In the genomic region with DNA sequence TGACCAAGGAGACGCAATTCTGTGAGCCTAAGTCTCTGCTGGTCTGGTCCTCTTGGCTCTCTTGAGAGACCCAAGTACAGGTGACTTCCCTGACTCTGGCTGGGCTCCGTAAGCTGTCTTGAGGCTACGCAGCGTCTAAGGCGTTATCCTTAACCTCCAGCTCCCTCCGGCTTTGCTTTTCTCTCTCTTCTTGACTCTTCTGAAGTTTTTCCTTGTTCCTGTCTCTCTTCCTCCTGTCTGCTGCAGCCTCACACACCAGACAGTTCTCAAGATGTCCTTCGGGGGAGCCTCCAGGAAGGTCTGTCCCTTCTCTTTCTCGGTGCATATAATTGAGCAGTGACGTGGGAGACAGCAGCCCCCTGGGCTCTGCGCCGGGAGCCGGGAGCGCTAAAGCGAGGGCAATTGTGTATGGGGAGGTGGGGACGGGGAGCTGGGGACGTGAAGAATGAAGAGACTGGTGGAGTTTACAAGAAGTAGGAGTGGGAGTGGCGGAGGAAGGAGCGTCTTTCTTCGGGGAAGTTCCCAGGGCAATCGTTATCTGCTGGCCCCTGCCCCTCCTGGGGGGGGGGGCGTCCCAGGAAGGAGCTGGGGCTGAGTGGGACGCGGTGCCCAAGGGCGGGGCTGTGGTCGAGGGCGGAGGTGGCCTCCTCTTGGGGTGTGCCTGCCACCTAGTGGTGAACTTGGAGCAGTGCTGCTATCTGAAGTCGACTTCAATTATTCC, we compare ENCODE assay signal across 8 cellular contexts. TPM values are rescaled to one million over a fixed set of nuclear protein-coding genes. Genes with fewer than 3 reads are reported as not detected.
DNase-seq lines count a peak whose midpoint lies in the region; FAIRE-seq and TF ChIP-seq lines count a peak whose summit lies in the region.

No MANE protein-coding gene starts in this region.

- no peak overlapping the region for H3K27ac ChIP-seq in keratinocyte (ENCODE audit: control insufficient read depth, insufficient read depth, low read length)

- DNase-seq in GM10248 (ENCODE audit: extremely low spot score) (peak; percentile 86), HAP-1 (ENCODE audit: low spot score in 2 of 2) (peak; percentile 44 to 82), NCI-H1048 (lab: John Stamatoyannopoulos, UW) (peak; percentile 61), keratinocyte (ENCODE audit: low read depth, low spot score) (peak; percentile 38), NCI-H187 (lab: John Stamatoyannopoulos, UW) (no peak)
- peak; percentile 54 for DNase-seq in activated CD4-positive, CD25-positive, alpha-beta regulatory T cell treated with anti-CD3 and anti-CD28 coated beads, Interleukin-2, amount 50 U/mL, for 16 hours (ENCODE audit: low read depth, low spot score)
- DNase-seq in central memory CD4-positive, alpha-beta T cell = peak; percentile 56
- DNase-seq in stimulated activated CD4-positive, alpha-beta T cell treated with anti-CD3 and anti-CD28 coated beads, Interleukin-12 subunit alpha, Interleukin-12 subunit beta, amount 100 ng/mL, for 4 hours = peak; percentile 67

- H3K9me3 ChIP-seq in HAP-1 (no peaks in the 10 kb centered on the region), keratinocyte (ENCODE audit: control insufficient read depth, low read depth, low read length) (no peaks in the 10 kb centered on the region)

- H3K79me2 ChIP-seq in keratinocyte (ENCODE audit: control insufficient read depth, insufficient read depth, low read length) = no peaks in the 10 kb centered on the region

- H3K9me1 ChIP-seq in keratinocyte (ENCODE audit: control insufficient read depth, extremely low read depth, insufficient read depth, low read length) = no peaks in the 10 kb centered on the region

- H3K4me2 ChIP-seq in keratinocyte (ENCODE audit: control insufficient read depth, extremely low read depth, insufficient read depth, low read depth, low read length) = peak overlapping the region; percentile 85

- H3K9ac ChIP-seq in keratinocyte (ENCODE audit: control insufficient read depth, extremely low read depth, insufficient read depth, low read length) = peak overlapping the region; percentile 22

- peak; percentile 91 for TF ChIP-seq CTCF in GM10248 (IDR thresholded peaks at IDR 0.05; ENCODE audit: control extremely low read depth, extremely low read depth, low read depth, missing control alignments)
- TF ChIP-seq CTCF in keratinocyte (optimal IDR thresholded peaks at IDR 0.05 in 1 of 3, IDR thresholded peaks at IDR 0.05 in 1 of 3, conservative IDR thresholded peaks at IDR 0.05 in 1 of 3; ENCODE audit: extremely low read depth in 1 of 3, insufficient read depth in 2 of 3, low read length in 3 of 3) = peak; percentile 72 to 99 (median 89)

- peak overlapping the region; percentile 31 for H3K4me3 ChIP-seq in HAP-1
- H3K4me3 ChIP-seq in keratinocyte (ENCODE audit: control insufficient read depth in 2 of 3, extremely low read depth in 1 of 3, insufficient read depth in 2 of 3, low read depth in 1 of 3, low read length in 3 of 3) = peak overlapping the region; percentile 33 to 60 (median 39)

- CTCF ChIA-PET in GM10248 (lab: Yijun Ruan, JAX) = interaction anchor here (0.7 to 8.0 kb wide), 22 partner anchors 9 to 1308 kb away, joined by 3 to 79 read pairs (median 4); no protein-coding TSS in a partner anchor

- H3K27me3 ChIP-seq in HAP-1 (ENCODE audit: low read depth) = no peaks in the 10 kb centered on the region
- H3K27me3 ChIP-seq in keratinocyte (ENCODE audit: control insufficient read depth, extremely low read depth, insufficient read depth, low read length) = peaks cover 3% of the 10 kb centered on the region

- dilution Hi-C loops in keratinocyte (cut with MboI; ENCODE audit: extremely low pct_ligation_motif_present, low sequenced_read_pairs) = no loop called here

- peak overlapping the region; percentile 86 for H2AFZ ChIP-seq in keratinocyte (ENCODE audit: control insufficient read depth, low read length)

- peak; percentile 80 for FAIRE-seq in keratinocyte (lab: Jason Lieb, UNC)

- H3K36me3 ChIP-seq in HAP-1 (replicated peaks) (no peaks in the 10 kb centered on the region), keratinocyte (ENCODE audit: control insufficient read depth in 2 of 2, extremely low read depth in 1 of 2, insufficient read depth in 2 of 2, low read length in 2 of 2) (no peaks in the 10 kb centered on the region)

- no peaks in the 10 kb centered on the region for H4K20me1 ChIP-seq in keratinocyte (ENCODE audit: control insufficient read depth, extremely low read depth, insufficient read depth, low read length)

- POLR2A ChIA-PET in GM10248 (lab: Yijun Ruan, JAX) = no interaction called here

- H3K4me1 ChIP-seq in HAP-1 (no peaks in the 10 kb centered on the region), keratinocyte (ENCODE audit: control insufficient read depth, extremely low read depth, insufficient read depth, low read length) (peaks cover 5% of the 10 kb centered on the region)

- in situ Hi-C loops in HAP-1 (cut with MboI; ENCODE audit: low sequenced_read_pairs) = loop anchor here (5.0 to 10.0 kb wide), 2 partner anchors 110 to 198 kb away; a partner anchor contains a TSS

RNA-seq across cellular contexts. Expression of a gene that starts 6.9 kb away (rescaled TPM):
- polyA plus RNA-seq in keratinocyte = not detected in 3 replicates
- polyA plus RNA-seq in keratinocyte (2011; ENCODE audit: low read depth) = not detected
- polyA plus RNA-seq in keratinocyte (2011; cell fraction: cytosol; rRNA removed) = not detected in 2 replicates
- not detected in 2 replicates for polyA plus RNA-seq in keratinocyte (2011; cell fraction: nucleus; rRNA removed)
- not detected in 2 replicates for polyA plus RNA-seq in keratinocyte (2012; ENCODE audit: low replicate concordance)
- not detected in 3 replicates for polyA minus RNA-seq in keratinocyte
- not detected for polyA minus RNA-seq in keratinocyte (2011; cell fraction: cytosol; rRNA and poly(A)+ RNA removed)
- polyA minus RNA-seq in keratinocyte (2011; cell fraction: nucleus; rRNA and poly(A)+ RNA removed) = not detected in 2 replicates

RNA-seq across cellular contexts. Expression of a gene that starts 40.9 kb away (rescaled TPM):
- 0.26 TPM in 1 of 3 replicates, not detected in the others for polyA plus RNA-seq in keratinocyte
- polyA plus RNA-seq in keratinocyte (2011; ENCODE audit: low read depth) = not detected
- 0.25 and 0.41 TPM in 2 replicates for polyA plus RNA-seq in keratinocyte (2011; cell fraction: cytosol; rRNA removed)
- 1.0 and 1.1 TPM in 2 replicates for polyA plus RNA-seq in keratinocyte (2011; cell fraction: nucleus; rRNA removed)
- polyA plus RNA-seq in keratinocyte (2012; ENCODE audit: low replicate concordance) = 0.55 TPM in 1 of 2 replicates, not detected in the other
- 0.10 to 0.64 TPM in 2 of 3 replicates, not detected in the other for polyA minus RNA-seq in keratinocyte
- not detected for polyA minus RNA-seq in keratinocyte (2011; cell fraction: cytosol; rRNA and poly(A)+ RNA removed)
- polyA minus RNA-seq in keratinocyte (2011; cell fraction: nucleus; rRNA and poly(A)+ RNA removed) = 0.42 and 0.78 TPM in 2 replicates

Comparison
In these comparisons a context has a peak if more than half of its experiments do, and no peak if none do; other contexts are left out.
1. DNase-seq: peak in GM10248 (single experiment), HAP-1 (2 of 2), NCI-H1048 (single experiment), activated CD4-positive, CD25-positive, alpha-beta regulatory T cell treated with anti-CD3 and anti-CD28 coated beads, Interleukin-2, amount 50 U/mL, for 16 hours (single experiment), central memory CD4-positive, alpha-beta T cell (single experiment), keratinocyte (single experiment) and stimulated activated CD4-positive, alpha-beta T cell treated with anti-CD3 and anti-CD28 coated beads, Interleukin-12 subunit alpha, Interleukin-12 subunit beta, amount 100 ng/mL, for 4 hours (single experiment); none in NCI-H187 (0 of 2).